ENCODE assay signal across 9 cellular contexts in genomic region chr2:125405816-125406215, GRCh38.
DNase-seq lines count a peak whose midpoint lies in the region; ATAC-seq, FAIRE-seq and TF ChIP-seq lines count a peak whose summit lies in the region.
"Had no signal": no experiment of that assay in that cellular context is flagged by ENCODE, and none has a peak within 500 bp of the region (broad histone marks: within the 10 kb centered on the region; RNA-seq: fewer than 3 reads in every experiment).

No MANE protein-coding gene starts in this region.

- H3K79me2 ChIP-seq in GM23248 (ENCODE audit: insufficient read depth): no peaks in the 10 kb centered on the region
- H3K79me2 ChIP-seq: parathyroid adenoma had no signal

- no peak overlapping the region for H3K4me2 ChIP-seq in GM23248 (ENCODE audit: unreplicated experiment)

- in situ Hi-C loops in GM23248 (cut with MboI): no loop called here
- in situ Hi-C loops in SK-MEL-5 (cut with HindIII; ENCODE audit: low pct_unique_long_range_greater_than_20kb, low sequenced_read_pairs): no loop called here

- H4K20me1 ChIP-seq in GM23248 (ENCODE audit: insufficient read depth): no peaks in the 10 kb centered on the region

- intact Hi-C loops in pancreas (cut with DNase I): no loop called here
- intact Hi-C loops in ovary (cut with DNase I): no loop called here

- TF ChIP-seq POLR2A in ovary (IDR thresholded peaks at IDR 0.05): no peak

- TF ChIP-seq EP300 in ovary (IDR thresholded peaks at IDR 0.05): no peak

- DNase-seq in GM23248: peak; percentile 87
- peak; percentile 7 for DNase-seq in SK-MEL-5 (ENCODE audit: low read depth, low spot score)
- peak; percentile 83 for DNase-seq in fibroblast of mammary gland (ENCODE audit: low read depth)
- no peak for DNase-seq in pancreas
- no peak for DNase-seq in GDM1 (lab: John Stamatoyannopoulos, UW)
- no peak for DNase-seq in ovary
- no peak for DNase-seq in KG1 (lab: John Stamatoyannopoulos, UW)
- DNase-seq in activated gamma-delta T cell (lab: John Stamatoyannopoulos, UW): no peak

- H3K27ac ChIP-seq in GM23248: no peak overlapping the region
- H3K27ac ChIP-seq in pancreas: no peak overlapping the region
- H3K27ac ChIP-seq in ovary: no peak overlapping the region
- H3K27ac ChIP-seq: parathyroid adenoma had no signal

- no peak overlapping the region for H3K9ac ChIP-seq in GM23248
- H3K9ac ChIP-seq: parathyroid adenoma had no signal

- H3K4me3 ChIP-seq in GM23248: no peak overlapping the region
- H3K4me3 ChIP-seq in fibroblast of mammary gland (ENCODE audit: control insufficient read depth, low read depth, low read length): no peak overlapping the region
- no peak overlapping the region for H3K4me3 ChIP-seq in pancreas
- no peak overlapping the region for H3K4me3 ChIP-seq in ovary

- H3K9me3 ChIP-seq in GM23248 (ENCODE audit: low read depth): no peaks in the 10 kb centered on the region
- no peaks in the 10 kb centered on the region for H3K9me3 ChIP-seq in pancreas
- H3K9me3 ChIP-seq in ovary: no peaks in the 10 kb centered on the region

- TF ChIP-seq CTCF in fibroblast of mammary gland (conservative IDR thresholded peaks at IDR 0.05; ENCODE audit: control insufficient read depth, insufficient read depth, low read depth, low read length): no peak
- no peak for TF ChIP-seq CTCF in pancreas (IDR thresholded peaks at IDR 0.05)
- no peak for TF ChIP-seq CTCF in ovary (IDR thresholded peaks at IDR 0.05)

- peak in 2 of 4 donors; percentile 40 to 53 for ATAC-seq in pancreas

- H2AFZ ChIP-seq in GM23248: no peak overlapping the region
- H2AFZ ChIP-seq: parathyroid adenoma had no signal

- WGBS in GM23248 (ENCODE audit: low coverage in 1 of 2, low lambda C conversion rate in 2 of 2, missing lambda C conversion rate in 2 of 2), 2 experiments: 0% methylated on average over 2 of the region's 2 CpGs
- WGBS in pancreas, 2 donors: 26 to 44% methylated on average over 2 of the region's 2 CpGs
- 10 to 31% (median 26%) methylated on average over 2 of the region's 2 CpGs for WGBS in ovary, 3 donors

- H3K4me1 ChIP-seq in GM23248 (ENCODE audit: insufficient read depth) (peaks cover 11% of the 10 kb centered on the region), pancreas (no peaks in the 10 kb centered on the region), ovary (ENCODE audit: insufficient read depth) (no peaks in the 10 kb centered on the region)
- H3K4me1 ChIP-seq: parathyroid adenoma had no signal

- H3K27me3 ChIP-seq in GM23248 (replicated peaks; ENCODE audit: insufficient read depth): no peaks in the 10 kb centered on the region
- no peaks in the 10 kb centered on the region for H3K27me3 ChIP-seq in pancreas
- H3K27me3 ChIP-seq in ovary: no peaks in the 10 kb centered on the region

- H3K36me3 ChIP-seq in GM23248 (ENCODE audit: low read depth) (no peaks in the 10 kb centered on the region), pancreas (no peaks in the 10 kb centered on the region), ovary (no peaks in the 10 kb centered on the region)

- H3F3A ChIP-seq in GM23248 (ENCODE audit: insufficient read depth): no peaks in the 10 kb centered on the region

- no peaks in the 10 kb centered on the region for H3K9me2 ChIP-seq in GM23248 (ENCODE audit: insufficient read depth)

- FAIRE-seq in pancreas (lab: Jason Lieb, UNC): peak; percentile 23

Comparison
In these comparisons a context has a peak if more than half of its experiments do, and no peak if none do; other contexts are left out.
1. DNase-seq: peak in GM23248 (single experiment), SK-MEL-5 (single experiment) and fibroblast of mammary gland (single experiment); none in pancreas (0 of 6), GDM1 (single experiment), ovary (0 of 5), KG1 (single experiment) and activated gamma-delta T cell (single experiment).